In the genomic region with DNA sequence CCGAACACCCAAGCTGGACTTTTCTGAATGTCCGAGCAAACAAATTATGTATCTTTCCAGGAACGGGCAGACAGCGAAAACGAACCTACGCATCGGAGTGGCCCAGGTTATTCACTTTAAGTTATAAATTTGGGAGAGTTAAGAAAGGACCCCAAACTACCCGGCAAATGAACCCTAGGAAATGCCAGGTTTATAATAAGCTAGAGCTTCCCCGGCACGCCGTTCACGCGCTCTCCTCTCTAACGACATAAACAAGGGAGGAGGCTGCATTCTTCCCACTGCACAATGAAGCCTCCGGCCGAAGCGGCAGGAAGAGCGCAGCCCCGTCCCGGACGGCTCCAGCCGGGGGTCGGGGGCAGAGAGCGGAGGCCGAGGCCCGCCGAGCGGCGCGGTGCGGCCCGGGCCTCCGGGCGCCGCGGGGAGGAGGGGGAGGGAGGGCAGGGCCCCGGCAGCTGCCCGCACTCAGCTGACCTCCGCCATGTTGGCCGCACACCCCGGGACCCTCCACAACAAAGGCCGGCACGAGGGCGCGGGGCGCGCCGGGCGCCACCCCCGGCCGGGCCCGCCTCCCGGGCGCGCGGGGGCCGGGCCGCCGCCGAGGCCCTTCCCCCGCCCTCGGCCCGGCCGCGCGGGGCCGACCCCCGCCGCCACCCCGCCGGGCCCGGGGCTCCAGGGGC, we compare ENCODE assay signal across 2 cellular contexts.
TF ChIP-seq lines count a peak whose summit lies in the region.

No MANE protein-coding gene starts in this region.

TF ChIP-seq in HEK293T, 16 proteins besides CTCF, POLR2A, EP300 and RAD21 (continued from another document):
- no peak for TF ChIP-seq CTBP1 (IDR thresholded peaks at IDR 0.05; ENCODE audit: borderline replicate concordance)
- no peak for TF ChIP-seq TARDBP (IDR thresholded peaks at IDR 0.05)
- TF ChIP-seq BHLHE40 (IDR thresholded peaks at IDR 0.05; ENCODE audit: borderline replicate concordance): no peak
- no peak for TF ChIP-seq HDGF (IDR thresholded peaks at IDR 0.05; ENCODE audit: borderline replicate concordance)
- TF ChIP-seq FOXK2 (IDR thresholded peaks at IDR 0.05): no peak
- TF ChIP-seq, protein P1, sequence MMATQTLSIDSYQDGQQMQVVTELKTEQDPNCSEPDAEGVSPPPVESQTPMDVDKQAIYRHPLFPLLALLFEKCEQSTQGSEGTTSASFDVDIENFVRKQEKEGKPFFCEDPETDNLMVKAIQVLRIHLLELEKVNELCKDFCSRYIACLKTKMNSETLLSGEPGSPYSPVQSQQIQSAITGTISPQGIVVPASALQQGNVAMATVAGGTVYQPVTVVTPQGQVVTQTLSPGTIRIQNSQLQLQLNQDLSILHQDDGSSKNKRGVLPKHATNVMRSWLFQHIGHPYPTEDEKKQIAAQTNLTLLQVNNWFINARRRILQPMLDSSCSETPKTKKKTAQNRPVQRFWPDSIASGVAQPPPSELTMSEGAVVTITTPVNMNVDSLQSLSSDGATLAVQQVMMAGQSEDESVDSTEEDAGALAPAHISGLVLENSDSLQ (IDR thresholded peaks at IDR 0.05): no peak
- no peak for TF ChIP-seq ZNF384 (IDR thresholded peaks at IDR 0.05)
- TF ChIP-seq FOXA1 (IDR thresholded peaks at IDR 0.05): no peak

TF ChIP-seq in endothelial cell of umbilical vein, 7 proteins besides CTCF, POLR2A, EP300 and RAD21 (continued from another document):
- TF ChIP-seq JUN (IDR thresholded peaks at IDR 0.05; ENCODE audit: borderline replicate concordance, insufficient read depth, insufficient read length, low read depth) (no peak), POLR2AphosphoS5 (IDR thresholded peaks at IDR 0.05; ENCODE audit: insufficient read depth, low read depth, low read length) (no peak), EZH2 (IDR thresholded peaks at IDR 0.05; ENCODE audit: borderline replicate concordance, low read depth, low read length, severe bottlenecking) (no peak), GATA2 (IDR thresholded peaks at IDR 0.05; ENCODE audit: insufficient read depth, insufficient read length, low read depth, low read length) (no peak)
- TF ChIP-seq, protein P2, sequence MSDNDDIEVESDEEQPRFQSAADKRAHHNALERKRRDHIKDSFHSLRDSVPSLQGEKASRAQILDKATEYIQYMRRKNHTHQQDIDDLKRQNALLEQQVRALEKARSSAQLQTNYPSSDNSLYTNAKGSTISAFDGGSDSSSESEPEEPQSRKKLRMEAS (IDR thresholded peaks at IDR 0.05; ENCODE audit: insufficient read depth, insufficient read length): no peak
